1 cellular context compared by ENCODE assay signal in genomic region chr12:52606581-52607241, GRCh38.
TF ChIP-seq lines count a peak whose summit lies in the region.

No MANE protein-coding gene starts in this region.

TF ChIP-seq in K562, 482 proteins besides CTCF, POLR2A, EP300 and RAD21:
- TF ChIP-seq BACH1 (tag; IDR thresholded peaks at IDR 0.05) (peak; percentile 45; the same call in 1 of the 2 replicates), CHCHD3 (CRISPR knock-in tag; IDR thresholded peaks at IDR 0.05) (no peak), NR4A1 (CRISPR knock-in tag; IDR thresholded peaks at IDR 0.05) (no peak), NR4A1 (tag; IDR thresholded peaks at IDR 0.05) (no peak), TRIM24 (IDR thresholded peaks at IDR 0.05) (peak in 1 of 2 experiments; percentile 19; a peak in 1 of 4 replicates), ZNF589 (CRISPR knock-in tag; IDR thresholded peaks at IDR 0.05; ENCODE audit: low read depth) (peak; percentile 86), SIRT6 (IDR thresholded peaks at IDR 0.05; ENCODE audit: low read depth, low read length) (no peak), ATF4 (CRISPR knock-in tag; IDR thresholded peaks at IDR 0.05) (peak; percentile 82), RAD51 (IDR thresholded peaks at IDR 0.05; ENCODE audit: borderline replicate concordance, low read depth) (no peak), UBTF (IDR thresholded peaks at IDR 0.05; ENCODE audit: borderline replicate concordance in 1 of 2, low read depth in 2 of 2, low read length in 2 of 2) (no peak), TFAM (CRISPR knock-in tag; conservative IDR thresholded peaks at IDR 0.05) (no peak), SAP30 (IDR thresholded peaks at IDR 0.05; ENCODE audit: borderline replicate concordance, insufficient read depth, low read depth, low read length, poor library complexity, severe bottlenecking) (no peak), CEBPG (CRISPR knock-in tag; IDR thresholded peaks at IDR 0.05) (peak; percentile 64), CEBPG (tag; conservative IDR thresholded peaks at IDR 0.05 in 1 of 2, IDR thresholded peaks at IDR 0.05 in 1 of 2) (peak in 1 of 2 experiments; percentile 95; a peak in 2 of 4 replicates), CXXC5 (CRISPR knock-in tag; IDR thresholded peaks at IDR 0.05) (peak; percentile 35; the same call in 1 of the 2 replicates), GABPA (tag; conservative IDR thresholded peaks at IDR 0.05; ENCODE audit: low read depth) (0 out of 2 replicates have a peak, but pooled peaks have one; percentile 35), HINFP (tag; conservative IDR thresholded peaks at IDR 0.05; ENCODE audit: low read depth) (no peak), KDM4B (IDR thresholded peaks at IDR 0.05; ENCODE audit: borderline replicate concordance in 2 of 2, low read depth in 1 of 2) (no peak), ADNP (tag; IDR thresholded peaks at IDR 0.05) (no peak), ZNF224 (CRISPR knock-in tag; IDR thresholded peaks at IDR 0.05) (no peak), NELFE (IDR thresholded peaks at IDR 0.05; ENCODE audit: insufficient read depth, insufficient read length) (no peak), HNRNPLL (IDR thresholded peaks at IDR 0.05; ENCODE audit: low read depth, low read length, poor library complexity, severe bottlenecking) (no peak), EP400 (IDR thresholded peaks at IDR 0.05) (no peak), COPS2 (conservative IDR thresholded peaks at IDR 0.05) (no peak), TAL1 (IDR thresholded peaks at IDR 0.05) (no peak), SLC30A9 (CRISPR knock-in tag; IDR thresholded peaks at IDR 0.05) (no peak), ZNF24 (IDR thresholded peaks at IDR 0.05) (0 out of 2 replicates have a peak, but pooled peaks have one; percentile 6), EHMT2 (IDR thresholded peaks at IDR 0.05) (no peak), E4F1 (CRISPR knock-in tag; IDR thresholded peaks at IDR 0.05; ENCODE audit: borderline replicate concordance) (no peak), ZNF274 (IDR thresholded peaks at IDR 0.05; ENCODE audit: borderline replicate concordance, low read depth, low read length) (no peak), E2F3 (CRISPR knock-in tag; IDR thresholded peaks at IDR 0.05) (no peak), ZBTB7A (IDR thresholded peaks at IDR 0.05; ENCODE audit: borderline replicate concordance, control insufficient read depth, low read depth, low read length) (no peak), ZNF584 (CRISPR knock-in tag; IDR thresholded peaks at IDR 0.05; ENCODE audit: low read depth) (peak; percentile 94), ZNF197 (CRISPR knock-in tag; IDR thresholded peaks at IDR 0.05; ENCODE audit: low read depth) (no peak)
- TF ChIP-seq, protein P1, sequence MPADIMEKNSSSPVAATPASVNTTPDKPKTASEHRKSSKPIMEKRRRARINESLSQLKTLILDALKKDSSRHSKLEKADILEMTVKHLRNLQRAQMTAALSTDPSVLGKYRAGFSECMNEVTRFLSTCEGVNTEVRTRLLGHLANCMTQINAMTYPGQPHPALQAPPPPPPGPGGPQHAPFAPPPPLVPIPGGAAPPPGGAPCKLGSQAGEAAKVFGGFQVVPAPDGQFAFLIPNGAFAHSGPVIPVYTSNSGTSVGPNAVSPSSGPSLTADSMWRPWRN (IDR thresholded peaks at IDR 0.05; ENCODE audit: low read depth): no peak
- TF ChIP-seq, protein P2, sequence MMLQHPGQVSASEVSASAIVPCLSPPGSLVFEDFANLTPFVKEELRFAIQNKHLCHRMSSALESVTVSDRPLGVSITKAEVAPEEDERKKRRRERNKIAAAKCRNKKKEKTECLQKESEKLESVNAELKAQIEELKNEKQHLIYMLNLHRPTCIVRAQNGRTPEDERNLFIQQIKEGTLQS (IDR thresholded peaks at IDR 0.05): peak; percentile 30; the same call in 1 of the 2 replicates
- TF ChIP-seq, protein P2 (CRISPR knock-in tag; conservative IDR thresholded peaks at IDR 0.05): no peak
- TF ChIP-seq, protein P3, sequence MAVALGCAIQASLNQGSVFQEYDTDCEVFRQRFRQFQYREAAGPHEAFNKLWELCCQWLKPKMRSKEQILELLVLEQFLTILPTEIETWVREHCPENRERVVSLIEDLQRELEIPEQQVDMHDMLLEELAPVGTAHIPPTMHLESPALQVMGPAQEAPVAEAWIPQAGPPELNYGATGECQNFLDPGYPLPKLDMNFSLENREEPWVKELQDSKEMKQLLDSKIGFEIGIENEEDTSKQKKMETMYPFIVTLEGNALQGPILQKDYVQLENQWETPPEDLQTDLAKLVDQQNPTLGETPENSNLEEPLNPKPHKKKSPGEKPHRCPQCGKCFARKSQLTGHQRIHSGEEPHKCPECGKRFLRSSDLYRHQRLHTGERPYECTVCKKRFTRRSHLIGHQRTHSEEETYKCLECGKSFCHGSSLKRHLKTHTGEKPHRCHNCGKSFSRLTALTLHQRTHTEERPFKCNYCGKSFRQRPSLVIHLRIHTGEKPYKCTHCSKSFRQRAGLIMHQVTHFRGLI (CRISPR knock-in tag; IDR thresholded peaks at IDR 0.05): 0 out of 2 replicates have a peak, but pooled peaks have one; percentile 6
- TF ChIP-seq, protein P4, sequence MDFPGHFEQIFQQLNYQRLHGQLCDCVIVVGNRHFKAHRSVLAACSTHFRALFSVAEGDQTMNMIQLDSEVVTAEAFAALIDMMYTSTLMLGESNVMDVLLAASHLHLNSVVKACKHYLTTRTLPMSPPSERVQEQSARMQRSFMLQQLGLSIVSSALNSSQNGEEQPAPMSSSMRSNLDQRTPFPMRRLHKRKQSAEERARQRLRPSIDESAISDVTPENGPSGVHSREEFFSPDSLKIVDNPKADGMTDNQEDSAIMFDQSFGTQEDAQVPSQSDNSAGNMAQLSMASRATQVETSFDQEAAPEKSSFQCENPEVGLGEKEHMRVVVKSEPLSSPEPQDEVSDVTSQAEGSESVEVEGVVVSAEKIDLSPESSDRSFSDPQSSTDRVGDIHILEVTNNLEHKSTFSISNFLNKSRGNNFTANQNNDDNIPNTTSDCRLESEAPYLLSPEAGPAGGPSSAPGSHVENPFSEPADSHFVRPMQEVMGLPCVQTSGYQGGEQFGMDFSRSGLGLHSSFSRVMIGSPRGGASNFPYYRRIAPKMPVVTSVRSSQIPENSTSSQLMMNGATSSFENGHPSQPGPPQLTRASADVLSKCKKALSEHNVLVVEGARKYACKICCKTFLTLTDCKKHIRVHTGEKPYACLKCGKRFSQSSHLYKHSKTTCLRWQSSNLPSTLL (IDR thresholded peaks at IDR 0.05): no peak
- TF ChIP-seq, protein P5, sequence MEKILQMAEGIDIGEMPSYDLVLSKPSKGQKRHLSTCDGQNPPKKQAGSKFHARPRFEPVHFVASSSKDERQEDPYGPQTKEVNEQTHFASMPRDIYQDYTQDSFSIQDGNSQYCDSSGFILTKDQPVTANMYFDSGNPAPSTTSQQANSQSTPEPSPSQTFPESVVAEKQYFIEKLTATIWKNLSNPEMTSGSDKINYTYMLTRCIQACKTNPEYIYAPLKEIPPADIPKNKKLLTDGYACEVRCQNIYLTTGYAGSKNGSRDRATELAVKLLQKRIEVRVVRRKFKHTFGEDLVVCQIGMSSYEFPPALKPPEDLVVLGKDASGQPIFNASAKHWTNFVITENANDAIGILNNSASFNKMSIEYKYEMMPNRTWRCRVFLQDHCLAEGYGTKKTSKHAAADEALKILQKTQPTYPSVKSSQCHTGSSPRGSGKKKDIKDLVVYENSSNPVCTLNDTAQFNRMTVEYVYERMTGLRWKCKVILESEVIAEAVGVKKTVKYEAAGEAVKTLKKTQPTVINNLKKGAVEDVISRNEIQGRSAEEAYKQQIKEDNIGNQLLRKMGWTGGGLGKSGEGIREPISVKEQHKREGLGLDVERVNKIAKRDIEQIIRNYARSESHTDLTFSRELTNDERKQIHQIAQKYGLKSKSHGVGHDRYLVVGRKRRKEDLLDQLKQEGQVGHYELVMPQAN (IDR thresholded peaks at IDR 0.05; ENCODE audit: borderline replicate concordance): no peak
